17 cellular contexts compared by ENCODE assay signal in the genomic region with DNA sequence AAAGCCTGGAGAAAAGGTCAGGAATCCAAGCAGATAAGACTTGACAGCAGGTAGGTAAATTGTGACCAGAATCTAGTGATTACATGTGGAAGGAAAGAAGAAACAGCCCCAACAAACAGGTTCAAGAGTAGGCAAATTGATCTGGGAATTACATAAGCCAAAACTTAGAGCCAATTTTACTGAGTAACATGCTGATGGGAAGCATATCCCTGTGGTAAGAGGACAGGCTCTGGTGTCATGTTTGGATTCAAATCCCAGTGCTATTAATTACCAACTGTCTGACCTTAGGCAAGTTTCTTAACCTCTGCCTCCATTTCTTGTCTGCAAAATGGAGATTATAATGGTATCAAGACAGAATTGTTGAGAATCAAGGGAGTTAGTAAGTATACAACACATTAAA. TPM values are rescaled to one million over a fixed set of nuclear protein-coding genes. Genes with fewer than 3 reads are reported as not detected.
DNase-seq lines count a peak whose midpoint lies in the region; ATAC-seq and TF ChIP-seq lines count a peak whose summit lies in the region.
"Had no signal": no experiment of that assay in that cellular context is flagged by ENCODE, and none has a peak within 500 bp of the region (broad histone marks: within the 10 kb centered on the region; RNA-seq: fewer than 3 reads in every experiment).

No MANE protein-coding gene starts in this region.

- peaks cover 3% of the 10 kb centered on the region for H3K4me1 Mint-ChIP-seq in activated T-cell treated with anti-CD3 and anti-CD28 coated beads, Interleukin-2, amount 50 U/mL, for 24 hours (ENCODE audit: low read depth)
- no peaks in the 10 kb centered on the region for H3K4me1 Mint-ChIP-seq in activated T-cell treated with anti-CD3 and anti-CD28 coated beads, Interleukin-2, amount 50 U/mL, for 4 hours (ENCODE audit: low read depth)
- peaks cover 10% of the 10 kb centered on the region for H3K4me1 Mint-ChIP-seq in CD8-positive, alpha-beta T cell (ENCODE audit: low read depth)
- peaks cover 48% of the 10 kb centered on the region for H3K4me1 Mint-ChIP-seq in glutamatergic neuron (ENCODE audit: low read depth, unreplicated experiment)
- H3K4me1 Mint-ChIP-seq: B cell had no signal

- H3K4me3 ChIP-seq in CD8-positive, alpha-beta T cell (ENCODE audit: low read depth, low read length) = no peak overlapping the region
- no peak overlapping the region for H3K4me3 ChIP-seq in psoas muscle

- H3K36me3 ChIP-seq in CD8-positive, alpha-beta T cell (ENCODE audit: insufficient read depth, low read length) = peaks cover 33% of the 10 kb centered on the region
- H3K36me3 ChIP-seq in psoas muscle (ENCODE audit: insufficient read depth in 1 of 2, low read depth in 1 of 2) = peaks cover 6 to 96% of the 10 kb centered on the region in 2 donors

- H3K27ac ChIP-seq in CD8-positive, alpha-beta T cell (ENCODE audit: low read depth, low read length) = no peak overlapping the region
- H3K27ac ChIP-seq in psoas muscle = peak overlapping the region; percentile 32

- no peak for ATAC-seq in activated T-cell treated with anti-CD3 and anti-CD28 coated beads, Interleukin-2, amount 50 U/mL, for 4 hours
- no peak for ATAC-seq in CD8-positive, alpha-beta T cell
- ATAC-seq in psoas muscle = peak in 2 of 4 donors; percentile 56 to 62

- no peak for TF ChIP-seq CTCF in CD8-positive, alpha-beta T cell (IDR thresholded peaks at IDR 0.05)
- TF ChIP-seq CTCF in glutamatergic neuron (IDR thresholded peaks at IDR 0.05; ENCODE audit: partially characterized antibody, unreplicated experiment) (no peak), psoas muscle (IDR thresholded peaks at IDR 0.05) (no peak)

- no peak for DNase-seq in activated T-cell treated with anti-CD3 and anti-CD28 coated beads, Interleukin-2, amount 50 U/mL, for 24 hours
- DNase-seq in activated T-cell treated with anti-CD3 and anti-CD28 coated beads, Interleukin-2, amount 50 U/mL, for 4 hours = no peak
- DNase-seq in CD8-positive, alpha-beta T cell = no peak
- DNase-seq in glutamatergic neuron (no peak), psoas muscle (no peak), NCI-H1436 (lab: John Stamatoyannopoulos, UW) (no peak)
- DNase-seq in stimulated activated CD4-positive, alpha-beta T cell treated with anti-CD3 and anti-CD28 coated beads, Interleukin-2, amount 100 ng/mL, for 24 hours = no peak
- DNase-seq: DMS79, GOT3, NCI-H1105, NCI-H1694, NCI-H2107, NCI-H510A, NCI-H774, OCI-M1, SHP77 had no signal

- H3K4me1 ChIP-seq in CD8-positive, alpha-beta T cell (ENCODE audit: insufficient read depth, low read length) = no peaks in the 10 kb centered on the region
- H3K4me1 ChIP-seq in psoas muscle = peaks cover 10% of the 10 kb centered on the region

- H3K27ac Mint-ChIP-seq in activated T-cell treated with anti-CD3 and anti-CD28 coated beads, Interleukin-2, amount 50 U/mL, for 24 hours = peak overlapping the region; percentile 3
- H3K27ac Mint-ChIP-seq in CD8-positive, alpha-beta T cell = peak overlapping the region; percentile 80
- H3K27ac Mint-ChIP-seq in glutamatergic neuron (ENCODE audit: unreplicated experiment) = peak overlapping the region; percentile 97

- no peaks in the 10 kb centered on the region for H3K9me3 ChIP-seq in CD8-positive, alpha-beta T cell (ENCODE audit: low read length)
- no peaks in the 10 kb centered on the region for H3K9me3 ChIP-seq in psoas muscle

- H3K27me3 ChIP-seq in CD8-positive, alpha-beta T cell (ENCODE audit: insufficient read depth, low read length) = no peaks in the 10 kb centered on the region
- no peaks in the 10 kb centered on the region for H3K27me3 ChIP-seq in psoas muscle (ENCODE audit: insufficient read depth in 3 of 3, low read length in 2 of 3)

- no peaks in the 10 kb centered on the region for H3K27me3 Mint-ChIP-seq in activated T-cell treated with anti-CD3 and anti-CD28 coated beads, Interleukin-2, amount 50 U/mL, for 24 hours
- no peaks in the 10 kb centered on the region for H3K27me3 Mint-ChIP-seq in activated T-cell treated with anti-CD3 and anti-CD28 coated beads, Interleukin-2, amount 50 U/mL, for 4 hours (ENCODE audit: low read depth)
- H3K27me3 Mint-ChIP-seq in CD8-positive, alpha-beta T cell (ENCODE audit: low read depth) = no peaks in the 10 kb centered on the region
- H3K27me3 Mint-ChIP-seq in glutamatergic neuron (ENCODE audit: unreplicated experiment) = peaks cover 3% of the 10 kb centered on the region
- H3K27me3 Mint-ChIP-seq: B cell had no signal

- CTCF ChIA-PET in CD8-positive, alpha-beta T cell (lab: Charles Lee) = no interaction called here

- no peaks in the 10 kb centered on the region for H3K9me3 Mint-ChIP-seq in activated T-cell treated with anti-CD3 and anti-CD28 coated beads, Interleukin-2, amount 50 U/mL, for 24 hours
- H3K9me3 Mint-ChIP-seq in activated T-cell treated with anti-CD3 and anti-CD28 coated beads, Interleukin-2, amount 50 U/mL, for 4 hours = no peaks in the 10 kb centered on the region
- H3K9me3 Mint-ChIP-seq in CD8-positive, alpha-beta T cell = no peaks in the 10 kb centered on the region
- H3K9me3 Mint-ChIP-seq in glutamatergic neuron (ENCODE audit: unreplicated experiment) = peaks cover 7% of the 10 kb centered on the region

- no peak overlapping the region for H3K4me3 Mint-ChIP-seq in activated T-cell treated with anti-CD3 and anti-CD28 coated beads, Interleukin-2, amount 50 U/mL, for 24 hours
- H3K4me3 Mint-ChIP-seq in activated T-cell treated with anti-CD3 and anti-CD28 coated beads, Interleukin-2, amount 50 U/mL, for 4 hours = no peak overlapping the region
- H3K4me3 Mint-ChIP-seq in CD8-positive, alpha-beta T cell = no peak overlapping the region
- H3K4me3 Mint-ChIP-seq in glutamatergic neuron (ENCODE audit: unreplicated experiment) = no peak overlapping the region
- H3K4me3 Mint-ChIP-seq: B cell had no signal

- H3K36me3 Mint-ChIP-seq in activated T-cell treated with anti-CD3 and anti-CD28 coated beads, Interleukin-2, amount 50 U/mL, for 24 hours (ENCODE audit: low read depth) = peaks cover 90% of the 10 kb centered on the region
- H3K36me3 Mint-ChIP-seq in activated T-cell treated with anti-CD3 and anti-CD28 coated beads, Interleukin-2, amount 50 U/mL, for 4 hours (ENCODE audit: insufficient read depth) = peaks cover 45% of the 10 kb centered on the region
- H3K36me3 Mint-ChIP-seq in CD8-positive, alpha-beta T cell = peaks cover 76% of the 10 kb centered on the region
- H3K36me3 Mint-ChIP-seq in glutamatergic neuron (ENCODE audit: unreplicated experiment) = peaks cover 3% of the 10 kb centered on the region

- intact Hi-C loops in CD8-positive, alpha-beta T cell (cut with DNase I, micrococcal nuclease) = no loop called here
- intact Hi-C loops in psoas muscle (cut with DNase I) = no loop called here

- POLR2A ChIA-PET in CD8-positive, alpha-beta T cell (lab: Charles Lee) = interaction anchor here (1.2 kb wide), 1 partner anchor 15 kb away, joined by 4 read pairs; no protein-coding TSS in a partner anchor

RNA-seq across cellular contexts. Expression of a gene that starts 20.4 kb away (rescaled TPM):
- 10 to 100 TPM; 17.2 to 24.1 (median 17.8) TPM for total RNA-seq in activated T-cell treated with anti-CD3 and anti-CD28 coated beads, Interleukin-2, amount 50 U/mL, for 4 hours
- 10 to 100 TPM; 32.9 to 34.1 TPM for total RNA-seq in CD8-positive, alpha-beta T cell
- total RNA-seq in glutamatergic neuron (ENCODE audit: unreplicated experiment) (18.0 TPM), psoas muscle (1 to 10 TPM; 4.6 to 5.6 (median 5.0) TPM)
- 1 to 10 TPM; 1.6 to 2.6 (median 2.4) TPM for polyA plus RNA-seq in psoas muscle

RNA-seq across cellular contexts. Expression of a gene that starts 20.6 kb away (rescaled TPM):
- total RNA-seq in activated T-cell treated with anti-CD3 and anti-CD28 coated beads, Interleukin-2, amount 50 U/mL, for 4 hours = 10 to 100 TPM; 37.8 to 48.9 (median 40.2) TPM
- total RNA-seq in CD8-positive, alpha-beta T cell = 10 to 100 TPM; 15.6 to 17.1 TPM
- 56.1 TPM for total RNA-seq in glutamatergic neuron (ENCODE audit: unreplicated experiment)
- total RNA-seq in psoas muscle = 10 to 100 TPM in 3 of 4 donors, 1 to 10 TPM in 1; 6.8 to 15.4 (median 12.1) TPM
- 10 to 100 TPM in 1 of 3 donors, 1 to 10 TPM in 2; 5.3 to 22.1 (median 6.0) TPM for polyA plus RNA-seq in psoas muscle

Comparison
In these comparisons a context has a peak if more than half of its experiments do, and no peak if none do; other contexts are left out.
1. H3K27ac Mint-ChIP-seq: peak in every context shown above with its lines; median percentile 97 in glutamatergic neuron; 80 in CD8-positive, alpha-beta T cell; 3 in activated T-cell treated with anti-CD3 and anti-CD28 coated beads, Interleukin-2, amount 50 U/mL, for 24 hours.